ENCODE assay signal across 21 cellular contexts in the genomic region with DNA sequence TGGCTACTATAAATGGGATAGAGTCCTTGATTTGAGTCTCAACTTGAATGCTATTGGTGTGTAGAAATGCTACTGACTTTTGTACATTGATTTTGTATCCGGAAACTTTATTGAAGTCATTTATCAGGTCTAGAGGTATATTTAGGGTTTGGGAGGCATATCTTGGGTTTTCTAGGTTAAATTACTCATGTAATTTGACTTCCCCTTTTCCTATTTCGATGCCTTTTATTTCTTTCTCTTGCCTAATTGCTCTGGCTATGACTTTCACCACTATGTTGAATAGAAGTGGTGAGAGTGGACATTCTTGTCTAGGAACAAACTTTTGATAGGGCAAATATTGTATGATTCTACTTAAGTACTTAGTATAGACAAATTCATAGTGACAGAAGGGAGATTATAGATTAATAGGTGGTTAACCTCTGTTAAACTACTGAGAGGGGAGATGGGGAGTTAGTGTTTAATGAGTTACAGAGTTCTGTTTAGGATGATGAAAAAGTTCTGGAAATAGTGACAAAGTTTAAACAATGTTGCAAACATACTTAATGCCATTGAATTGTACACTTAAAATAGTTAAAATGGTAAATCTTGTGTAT. TPM values are rescaled to one million over a fixed set of nuclear protein-coding genes. Genes with fewer than 3 reads are reported as not detected.
DNase-seq lines count a peak whose midpoint lies in the region; ATAC-seq lines count a peak whose summit lies in the region.
"Had no signal": no experiment of that assay in that cellular context is flagged by ENCODE, and none has a peak within 500 bp of the region (broad histone marks: within the 10 kb centered on the region; RNA-seq: fewer than 3 reads in every experiment).

No MANE protein-coding gene starts in this region.

- H3K4me3 ChIP-seq in ACC112 (ENCODE audit: low read depth, low read length): no peak overlapping the region
- H3K4me3 ChIP-seq in GM23248: no peak overlapping the region

- H3F3A ChIP-seq in GM23248 (ENCODE audit: insufficient read depth): no peaks in the 10 kb centered on the region

- DNase-seq in GM23248 (no peak), mucosa of gallbladder (ENCODE audit: low spot score) (no peak)
- DNase-seq: activated CD4-positive, alpha-beta T cell treated with anti-CD3 and anti-CD28 coated beads, Interleukin-2, amount 10 ng/mL, durations not matched to agents 7 days and 5 days; activated T-cell treated with anti-CD3 and anti-CD28 coated beads, Interleukin-2, amount 50 U/mL, for 48 hours; CD8-positive, alpha-beta memory T cell; NCI-H187 treated with DMSO at 0.1 percent for 48 hours; SHP77; stimulated activated CD4-positive, alpha-beta T cell treated with anti-CD3 and anti-CD28 coated beads, Interleukin-12 subunit alpha, Interleukin-12 subunit beta, amount 100 ng/mL, for 4 hours had no signal

- H2AFZ ChIP-seq in ACC112 (ENCODE audit: low read length, unreplicated experiment) (peak overlapping the region; percentile 5), GM23248 (no peak overlapping the region)

- WGBS in GM23248 (ENCODE audit: low coverage in 1 of 2, low lambda C conversion rate in 2 of 2, missing lambda C conversion rate in 2 of 2), 2 experiments: 52% methylated on average over 2 of the region's 2 CpGs

- H3K4me1 ChIP-seq in ACC112 (ENCODE audit: control insufficient read depth, insufficient read depth, low read length, unreplicated experiment): no peaks in the 10 kb centered on the region
- no peaks in the 10 kb centered on the region for H3K4me1 ChIP-seq in GM23248 (ENCODE audit: insufficient read depth)

- H3K36me3 ChIP-seq in ACC112 (ENCODE audit: insufficient read depth, low read length) (no peaks in the 10 kb centered on the region), GM23248 (ENCODE audit: low read depth) (no peaks in the 10 kb centered on the region)

- H4K20me1 ChIP-seq in GM23248 (ENCODE audit: insufficient read depth): no peaks in the 10 kb centered on the region

- no peaks in the 10 kb centered on the region for H3K79me2 ChIP-seq in ACC112 (ENCODE audit: control insufficient read depth, insufficient read depth, low read length, unreplicated experiment)
- H3K79me2 ChIP-seq in GM23248 (ENCODE audit: insufficient read depth): no peaks in the 10 kb centered on the region

- no peaks in the 10 kb centered on the region for H3K9me3 ChIP-seq in GM23248 (ENCODE audit: low read depth)

- in situ Hi-C loops in GM23248 (cut with MboI): no loop called here

- ATAC-seq in GM19324 (IDR thresholded peaks at IDR 0.05; ENCODE audit: low FRiP score, unreplicated experiment) (peak; percentile 73), HG02938 (IDR thresholded peaks at IDR 0.05; ENCODE audit: unreplicated experiment) (peak; percentile 85), HG03571 (IDR thresholded peaks at IDR 0.05; ENCODE audit: unreplicated experiment) (peak; percentile 96), HG03521 (IDR thresholded peaks at IDR 0.05; ENCODE audit: unreplicated experiment) (no peak), HG02610 (IDR thresholded peaks at IDR 0.05; ENCODE audit: unreplicated experiment) (no peak)

- H3K27me3 ChIP-seq in ACC112 (ENCODE audit: insufficient read depth, low read length) (no peaks in the 10 kb centered on the region), GM23248 (replicated peaks; ENCODE audit: insufficient read depth) (no peaks in the 10 kb centered on the region)

- no peak overlapping the region for H3K4me2 ChIP-seq in GM23248 (ENCODE audit: unreplicated experiment)
- H3K4me2 ChIP-seq: KMS-11 had no signal

- no peak overlapping the region for H3K9ac ChIP-seq in GM23248
- H3K9ac ChIP-seq: KMS-11 had no signal

- H3K27ac ChIP-seq in ACC112 (ENCODE audit: low read depth, low read length) (no peak overlapping the region), GM23248 (no peak overlapping the region)
- H3K27ac ChIP-seq: KMS-11 had no signal

- H3K9me2 ChIP-seq in GM23248 (ENCODE audit: insufficient read depth): no peaks in the 10 kb centered on the region

RNA-seq across cellular contexts. Expression of gene HSPA4L, which starts 22.8 kb away (rescaled TPM):
- 1.3 and 1.4 TPM in 2 replicates for total RNA-seq in GM23248 (2014; rRNA removed; shearing (Covaris generic))
- polyA plus RNA-seq in GM23248 (2016; fragmentation: Nextera tagmentation; extraction: Ambion mirVana): 2.1 and 2.2 TPM in 2 replicates
- 13.1 TPM for total RNA-seq in mucosa of gallbladder
- polyA plus RNA-seq: CD8-positive, alpha-beta memory T cell had no signal

RNA-seq across cellular contexts. Expression of gene SLC25A31, which starts 29.1 kb away (rescaled TPM):
- total RNA-seq in GM23248 (2014; rRNA removed; shearing (Covaris generic)): not detected in 2 replicates
- polyA plus RNA-seq in GM23248 (2016; fragmentation: Nextera tagmentation; extraction: Ambion mirVana): not detected in 2 replicates
- not detected for total RNA-seq in mucosa of gallbladder
- total RNA-seq: A673; activated CD4-positive, alpha-beta T cell treated with anti-CD3 and anti-CD28 coated beads, Interleukin-2, amount 10 ng/mL, durations not matched to agents 7 days and 5 days; CD8-positive, alpha-beta memory T cell; cerebellum; frontal cortex; H4; mononuclear cell had no signal
- polyA plus RNA-seq: adipose tissue; CD8-positive, alpha-beta memory T cell had no signal

Comparison
In these comparisons a context has a peak if more than half of its experiments do, and no peak if none do; other contexts are left out.
1. ATAC-seq: peak in GM19324 (single experiment), HG02938 (single experiment) and HG03571 (single experiment); none in HG03521 (single experiment) and HG02610 (single experiment).